ENCODE assay signal across 22 cellular contexts in genomic region chr14:34063042-34063441, GRCh38.
DNase-seq lines count a peak whose midpoint lies in the region; ATAC-seq and TF ChIP-seq lines count a peak whose summit lies in the region.
"Had no signal": no experiment of that assay in that cellular context is flagged by ENCODE, and none has a peak within 500 bp of the region (broad histone marks: within the 10 kb centered on the region; RNA-seq: fewer than 3 reads in every experiment).

No MANE protein-coding gene starts in this region.

- H3K27me3 Mint-ChIP-seq in brain (peaks cover 10% of the 10 kb centered on the region), neural crest cell (ENCODE audit: low read depth) (peaks cover 6% of the 10 kb centered on the region)

- TF ChIP-seq CTCF in heart right ventricle (IDR thresholded peaks at IDR 0.05) (no peak), brain (conservative IDR thresholded peaks at IDR 0.05) (no peak), neural crest cell (conservative IDR thresholded peaks at IDR 0.05) (no peak), tibial artery (IDR thresholded peaks at IDR 0.05) (no peak)

- H3K27ac Mint-ChIP-seq in brain = peak overlapping the region in 3 of 5 experiments; percentile 23 to 78 (median 78)
- no peak overlapping the region for H3K27ac Mint-ChIP-seq in neural crest cell (ENCODE audit: unreplicated experiment)
- H3K27ac Mint-ChIP-seq: CD8-positive, alpha-beta memory T cell had no signal

- 79 to 81% methylated on average over 1 of the region's 1 CpG for WGBS in heart right ventricle, 2 donors

- peaks cover 0 to 3% (median 0%) of the 10 kb centered on the region in 5 experiments for H3K9me3 Mint-ChIP-seq in brain
- no peaks in the 10 kb centered on the region for H3K9me3 Mint-ChIP-seq in neural crest cell

- intact Hi-C loops in heart right ventricle (cut with DNase I) (loop anchor here in 5 of 10 donors (5.0 to 10.0 kb wide), 5 partner anchors 64 to 172 kb away; partner anchors contain the start of gene EGLN3 (in 3 of the 5)), left cardiac atrium (cut with DNase I) (loop anchor here (5.0 to 10.0 kb wide), 2 partner anchors 126 to 172 kb away; no protein-coding TSS in a partner anchor), tibial artery (cut with DNase I; ENCODE audit: low total_unique reads) (loop anchor here (5.0 kb wide), 1 partner anchor 121 kb away; no protein-coding TSS in a partner anchor)

- H3K4me1 ChIP-seq in heart right ventricle (peaks cover 11 to 59% (median 26%) of the 10 kb centered on the region in 9 donors), tibial artery (peaks cover 0 to 48% (median 14%) of the 10 kb centered on the region in 4 donors)

- H3K9me3 ChIP-seq in heart right ventricle (peaks cover 0 to 10% (median 0%) of the 10 kb centered on the region in 11 donors), tibial artery (no peaks in the 10 kb centered on the region)
- H3K9me3 ChIP-seq: MG63 had no signal

- no peak for DNase-seq in heart right ventricle
- no peak for DNase-seq in left cardiac atrium
- no peak for DNase-seq in neural crest cell (ENCODE audit: low read depth, low spot score)
- DNase-seq in tibial artery = no peak
- DNase-seq in NCI-H82 treated with DMSO at 0.1 percent for 48 hours (lab: John Stamatoyannopoulos, UW; ENCODE audit: unreplicated experiment) = no peak
- no peak for DNase-seq in dedifferentiated amniotic fluid mesenchymal stem cell (ENCODE audit: extremely low spot score)
- DNase-seq: 8988T; AML-193; CD8-positive, alpha-beta memory T cell; DMS53; GDM1; H7; MG63; NCI-H1048; NCI-H1417 treated with DMSO at 0.1 percent for 48 hours; NCI-H187; NCI-H446; NCI-H526; OCI-M1 had no signal

- no peaks in the 10 kb centered on the region for H3K36me3 Mint-ChIP-seq in brain
- H3K36me3 Mint-ChIP-seq in neural crest cell (ENCODE audit: low read depth) = no peaks in the 10 kb centered on the region
- H3K36me3 Mint-ChIP-seq: CD8-positive, alpha-beta memory T cell had no signal

- H3K4me3 Mint-ChIP-seq in brain = peak overlapping the region in 2 of 5 experiments; percentile 26 to 64
- peak overlapping the region; percentile 16 for H3K4me3 Mint-ChIP-seq in neural crest cell
- H3K4me3 Mint-ChIP-seq: CD8-positive, alpha-beta memory T cell had no signal

- peaks cover 44% of the 10 kb centered on the region for H3K4me1 Mint-ChIP-seq in brain
- peaks cover 21% of the 10 kb centered on the region for H3K4me1 Mint-ChIP-seq in neural crest cell

- H3K27me3 ChIP-seq in heart right ventricle = peaks cover 0 to 2% (median 0%) of the 10 kb centered on the region in 7 donors
- H3K27me3 ChIP-seq in tibial artery = no peaks in the 10 kb centered on the region
- H3K27me3 ChIP-seq: MG63 had no signal

- H3K4me3 ChIP-seq in heart right ventricle (no peak overlapping the region), tibial artery (no peak overlapping the region)
- H3K4me3 ChIP-seq: K562, MG63 had no signal

- no peaks in the 10 kb centered on the region for H3K36me3 ChIP-seq in heart right ventricle
- no peaks in the 10 kb centered on the region for H3K36me3 ChIP-seq in tibial artery
- H3K36me3 ChIP-seq: MG63 had no signal

- ATAC-seq in heart right ventricle = no peak
- no peak for ATAC-seq in left cardiac atrium
- ATAC-seq in GM19351 (IDR thresholded peaks at IDR 0.05; ENCODE audit: unreplicated experiment) = no peak
- ATAC-seq: K562 had no signal

- H3K27ac ChIP-seq in heart right ventricle = peak overlapping the region in 9 of 10 donors; percentile 44 to 88 (median 79)
- H3K27ac ChIP-seq in tibial artery = peak overlapping the region; percentile 18 to 55
